In the genomic region with DNA sequence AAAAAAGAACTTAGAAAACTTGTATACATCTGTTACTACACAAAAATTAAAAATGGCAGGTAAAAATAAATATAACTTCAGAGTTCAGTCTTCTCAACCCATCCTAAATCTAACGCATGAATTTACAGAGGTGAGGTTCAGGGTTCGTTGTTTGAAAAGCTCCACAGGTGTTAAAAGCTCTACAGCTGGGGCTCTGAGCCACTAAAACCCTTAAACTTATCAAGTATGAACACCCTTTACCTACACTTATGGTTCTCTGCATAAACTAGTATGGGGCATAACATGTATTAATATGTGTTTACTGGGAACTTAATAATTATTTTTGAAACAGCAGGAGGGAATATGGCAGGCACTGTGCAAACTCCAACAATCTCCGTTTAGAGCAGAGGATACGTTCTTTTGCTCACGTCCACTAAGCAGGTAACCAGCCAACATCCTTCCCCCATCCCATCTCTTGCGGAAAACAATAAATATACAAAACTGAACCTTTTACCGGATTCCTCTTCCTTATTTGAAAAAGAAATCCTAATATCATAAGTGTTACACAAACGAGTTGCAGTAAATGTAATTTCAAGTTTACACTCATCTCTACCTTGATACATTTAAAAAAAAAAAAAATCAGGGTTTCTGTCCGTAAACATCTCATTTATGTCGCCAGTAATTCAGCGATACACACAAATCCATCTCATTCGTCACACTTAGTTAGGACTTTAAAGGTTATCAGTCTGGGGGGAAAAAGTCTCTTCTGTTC, we compare ENCODE assay signal across 8 cellular contexts. TPM values are rescaled to one million over a fixed set of nuclear protein-coding genes. Genes with fewer than 3 reads are reported as not detected.
A peak's percentile ranks its signal among the peaks of the same experiment; 100 is the strongest.
DNase-seq lines count a peak whose midpoint lies in the region; ATAC-seq and TF ChIP-seq lines count a peak whose summit lies in the region.

No MANE protein-coding gene starts in this region.

- peaks cover 2% of the 10 kb centered on the region for H3K36me3 Mint-ChIP-seq in activated CD4-positive, alpha-beta T cell treated with anti-CD3 and anti-CD28 coated beads, Interleukin-2, amount 10 ng/mL, durations not matched to agents 7 days and 5 days (ENCODE audit: low read depth)
- H3K36me3 Mint-ChIP-seq in activated CD4-positive, alpha-beta memory T cell treated with anti-CD3 and anti-CD28 coated beads, Interleukin-2, amount 10 ng/mL, durations not matched to agents 7 days and 5 days (ENCODE audit: low read depth), result no peaks in the 10 kb centered on the region

- ATAC-seq in HG03521 (IDR thresholded peaks at IDR 0.05; ENCODE audit: unreplicated experiment), result no peak

- peak overlapping the region; percentile 89 for H3K27ac Mint-ChIP-seq in activated CD4-positive, alpha-beta T cell treated with anti-CD3 and anti-CD28 coated beads, Interleukin-2, amount 10 ng/mL, durations not matched to agents 7 days and 5 days
- H3K27ac Mint-ChIP-seq in activated CD4-positive, alpha-beta memory T cell treated with anti-CD3 and anti-CD28 coated beads, Interleukin-2, amount 10 ng/mL, durations not matched to agents 7 days and 5 days, result no peak overlapping the region

- H3K27me3 Mint-ChIP-seq in activated CD4-positive, alpha-beta T cell treated with anti-CD3 and anti-CD28 coated beads, Interleukin-2, amount 10 ng/mL, durations not matched to agents 7 days and 5 days, result no peaks in the 10 kb centered on the region
- no peaks in the 10 kb centered on the region for H3K27me3 Mint-ChIP-seq in activated CD4-positive, alpha-beta memory T cell treated with anti-CD3 and anti-CD28 coated beads, Interleukin-2, amount 10 ng/mL, durations not matched to agents 7 days and 5 days

- H3K27ac ChIP-seq in thyroid gland, result no peak overlapping the region

- no peaks in the 10 kb centered on the region for H3K9me3 ChIP-seq in thyroid gland

- TF ChIP-seq CTCF in thyroid gland (IDR thresholded peaks at IDR 0.05), result no peak

- H3K4me1 Mint-ChIP-seq in activated CD4-positive, alpha-beta T cell treated with anti-CD3 and anti-CD28 coated beads, Interleukin-2, amount 10 ng/mL, durations not matched to agents 7 days and 5 days, result peaks cover 44% of the 10 kb centered on the region
- peaks cover 37% of the 10 kb centered on the region for H3K4me1 Mint-ChIP-seq in activated CD4-positive, alpha-beta memory T cell treated with anti-CD3 and anti-CD28 coated beads, Interleukin-2, amount 10 ng/mL, durations not matched to agents 7 days and 5 days

- POLR2A ChIA-PET in activated CD4-positive, alpha-beta T cell treated with anti-CD3 and anti-CD28 coated beads, Interleukin-2, amount 10 ng/mL, durations not matched to agents 7 days and 5 days (lab: Charles Lee), result no interaction called here
- POLR2A ChIA-PET in activated CD4-positive, alpha-beta memory T cell treated with anti-CD3 and anti-CD28 coated beads, Interleukin-2, amount 10 ng/mL, durations not matched to agents 7 days and 5 days (lab: Charles Lee), result no interaction called here

- no peaks in the 10 kb centered on the region for H3K36me3 ChIP-seq in thyroid gland

- DNase-seq in activated CD4-positive, alpha-beta T cell treated with anti-CD3 and anti-CD28 coated beads, Interleukin-2, amount 10 ng/mL, durations not matched to agents 7 days and 5 days, result no peak
- no peak for DNase-seq in activated CD4-positive, alpha-beta T cell treated with anti-CD3 and anti-CD28 coated beads for 48 hours
- DNase-seq in activated CD4-positive, alpha-beta memory T cell treated with anti-CD3 and anti-CD28 coated beads, Interleukin-2, amount 10 ng/mL, durations not matched to agents 7 days and 5 days, result no peak
- DNase-seq in iris pigment epithelial cell (ENCODE audit: low read depth) (peak; percentile 1), thyroid gland (no peak), cerebellar cortex (ENCODE audit: low spot score) (no peak)
- no peak for DNase-seq in effector CD8-positive, alpha-beta T cell (lab: John Stamatoyannopoulos, UW)

- H3K9me3 Mint-ChIP-seq in activated CD4-positive, alpha-beta T cell treated with anti-CD3 and anti-CD28 coated beads, Interleukin-2, amount 10 ng/mL, durations not matched to agents 7 days and 5 days, result no peaks in the 10 kb centered on the region
- H3K9me3 Mint-ChIP-seq in activated CD4-positive, alpha-beta memory T cell treated with anti-CD3 and anti-CD28 coated beads, Interleukin-2, amount 10 ng/mL, durations not matched to agents 7 days and 5 days, result no peaks in the 10 kb centered on the region

- intact Hi-C loops in thyroid gland (cut with DNase I), result no loop called here

- CTCF ChIA-PET in activated CD4-positive, alpha-beta T cell treated with anti-CD3 and anti-CD28 coated beads, Interleukin-2, amount 10 ng/mL, durations not matched to agents 7 days and 5 days (lab: Charles Lee), result no interaction called here
- CTCF ChIA-PET in activated CD4-positive, alpha-beta memory T cell treated with anti-CD3 and anti-CD28 coated beads, Interleukin-2, amount 10 ng/mL, durations not matched to agents 7 days and 5 days (lab: Charles Lee), result interaction anchor here (0.7 kb wide), 2 partner anchors 23 to 681 kb away, joined by 3 read pairs; no protein-coding TSS in a partner anchor

- peaks cover 8 to 13% of the 10 kb centered on the region in 2 donors for H3K4me1 ChIP-seq in thyroid gland

- no peaks in the 10 kb centered on the region for H3K27me3 ChIP-seq in thyroid gland

- H3K4me3 Mint-ChIP-seq in activated CD4-positive, alpha-beta T cell treated with anti-CD3 and anti-CD28 coated beads, Interleukin-2, amount 10 ng/mL, durations not matched to agents 7 days and 5 days, result peak overlapping the region; percentile 81
- H3K4me3 Mint-ChIP-seq in activated CD4-positive, alpha-beta memory T cell treated with anti-CD3 and anti-CD28 coated beads, Interleukin-2, amount 10 ng/mL, durations not matched to agents 7 days and 5 days, result peak overlapping the region; percentile 85

- no peak for TF ChIP-seq POLR2A in thyroid gland (IDR thresholded peaks at IDR 0.05)

- WGBS in thyroid gland, 2 donors, result 22 to 26% methylated on average over 12 of the region's 12 CpGs

- peak overlapping the region in 2 of 3 donors; percentile 43 to 68 for H3K4me3 ChIP-seq in thyroid gland (replicated peaks in 1 of 3)

RNA-seq across cellular contexts. Expression of a gene that starts 1.3 kb away (rescaled TPM):
- total RNA-seq in activated CD4-positive, alpha-beta T cell treated with anti-CD3 and anti-CD28 coated beads, Interleukin-2, amount 10 ng/mL, durations not matched to agents 7 days and 5 days, result 10 to 100 TPM; 32.8 to 33.3 TPM
- 10 to 100 TPM; 20.3 to 21.3 TPM for total RNA-seq in activated CD4-positive, alpha-beta memory T cell treated with anti-CD3 and anti-CD28 coated beads, Interleukin-2, amount 10 ng/mL, durations not matched to agents 7 days and 5 days
- 10 to 100 TPM; 38.7 to 81.6 (median 42.3) TPM for total RNA-seq in thyroid gland

RNA-seq across cellular contexts. Expression of a gene that starts 1.4 kb away (rescaled TPM):
- 1 to 10 TPM in 1 of 2 experiments, under 1 TPM in 1; 0.87 to 1.0 TPM for total RNA-seq in activated CD4-positive, alpha-beta T cell treated with anti-CD3 and anti-CD28 coated beads, Interleukin-2, amount 10 ng/mL, durations not matched to agents 7 days and 5 days
- total RNA-seq in activated CD4-positive, alpha-beta memory T cell treated with anti-CD3 and anti-CD28 coated beads, Interleukin-2, amount 10 ng/mL, durations not matched to agents 7 days and 5 days, result under 1 TPM; 0.35 to 0.55 TPM
- total RNA-seq in thyroid gland, result 100 to 1,000 TPM in 1 of 4 donors, 10 to 100 TPM in 3; 11.3 to 104 (median 63.3) TPM

Comparison
In these comparisons a context has a peak if more than half of its experiments do, and no peak if none do; other contexts are left out.
1. RNA of a gene that starts 1.4 kb away (total RNA-seq): 11.3 to 104 TPM in thyroid gland; 0.87 to 1.0 TPM in activated CD4-positive, alpha-beta T cell treated with anti-CD3 and anti-CD28 coated beads, Interleukin-2, amount 10 ng/mL, durations not matched to agents 7 days and 5 days and 0.35 to 0.55 TPM in activated CD4-positive, alpha-beta memory T cell treated with anti-CD3 and anti-CD28 coated beads, Interleukin-2, amount 10 ng/mL, durations not matched to agents 7 days and 5 days; every median in the first group is over 4 times any median in the second.